Comparison of ENCODE assay signal across 15 cellular contexts in genomic region chr11:64150481-64151239, GRCh38. TPM values are rescaled to one million over a fixed set of nuclear protein-coding genes. Genes with fewer than 3 reads are reported as not detected.
A peak's percentile ranks its signal among the peaks of the same experiment; 100 is the strongest.
DNase-seq lines count a peak whose midpoint lies in the region; ATAC-seq, FAIRE-seq and TF ChIP-seq lines count a peak whose summit lies in the region.
"Had no signal": no experiment of that assay in that cellular context is flagged by ENCODE, and none has a peak within 500 bp of the region (broad histone marks: within the 10 kb centered on the region; RNA-seq: fewer than 3 reads in every experiment).

No MANE protein-coding gene starts in this region.

- no peaks in the 10 kb centered on the region for H3K79me1 ChIP-seq in mesenchymal stem cell (replicated peaks; ENCODE audit: low read length, poor library complexity, severe bottlenecking)

- H4K91ac ChIP-seq in mesenchymal stem cell (ENCODE audit: low read length) = peak overlapping the region; percentile 18

- FAIRE-seq in HTR-8/SVneo (lab: Jason Lieb, UNC) = no peak
- FAIRE-seq: GM18507 had no signal

- no peak overlapping the region for H4K8ac ChIP-seq in mesenchymal stem cell (ENCODE audit: low read length)

- H3K36me3 ChIP-seq in adrenal gland (replicated peaks in 1 of 2) (no peaks in the 10 kb centered on the region), mesenchymal stem cell (ENCODE audit: control insufficient read depth in 1 of 2, insufficient read depth in 2 of 2, low read depth in 1 of 2, low read length in 2 of 2) (peaks cover 0 to 13% of the 10 kb centered on the region in 2 experiments)
- H3K36me3 ChIP-seq: breast epithelium had no signal

- H3K9me3 ChIP-seq in adrenal gland (replicated peaks in 1 of 3) (no peaks in the 10 kb centered on the region), mesenchymal stem cell (ENCODE audit: control insufficient read depth, low read length) (no peaks in the 10 kb centered on the region)
- H3K9me3 ChIP-seq: breast epithelium had no signal

- H3K4me3 ChIP-seq in adrenal gland (no peak overlapping the region), mesenchymal stem cell (ENCODE audit: insufficient read depth in 1 of 2, low read depth in 1 of 2, low read length in 2 of 2) (no peak overlapping the region)
- H3K4me3 ChIP-seq: breast epithelium had no signal

- peaks cover 7 to 21% of the 10 kb centered on the region in 2 donors for H3K4me1 ChIP-seq in adrenal gland (replicated peaks in 1 of 2)
- H3K4me1 ChIP-seq in mesenchymal stem cell (ENCODE audit: control insufficient read depth, insufficient read depth, low read depth, low read length) = peaks cover 24% of the 10 kb centered on the region
- H3K4me1 ChIP-seq: breast epithelium had no signal

- peaks cover 7% of the 10 kb centered on the region for H3K4me1 Mint-ChIP-seq in activated T-helper 2 cell treated with anti-CD3 and anti-CD28 coated beads, Interferon-gamma antibody, Interleukin-2, Interleukin-4, amounts not matched to agents 10 μg/mL and 5 μg/mL and 100 μg/mL, durations not matched to agents 14 hours and 24 hours and 36 hours (ENCODE audit: low read depth)

- H3K9ac ChIP-seq in mesenchymal stem cell (ENCODE audit: low read length) = no peak overlapping the region

- no peak for TF ChIP-seq CTCF in adrenal gland (IDR thresholded peaks at IDR 0.05)

- DNase-seq in DMS153 (lab: John Stamatoyannopoulos, UW) (peak; percentile 80), NCI-H2029 treated with DMSO at 0.1 percent for 48 hours (lab: John Stamatoyannopoulos, UW) (peak; percentile 64), adrenal gland (peak; percentile 45 to 80 (median 75)), mesenchymal stem cell (no peak), HTR-8/SVneo (ENCODE audit: insufficient read length, low spot score) (no peak), occipital lobe (lab: John Stamatoyannopoulos, UW) (no peak)
- no peak for DNase-seq in activated T-helper 2 cell treated with anti-CD3 and anti-CD28 coated beads, Interferon-gamma antibody, Interleukin-2, Interleukin-4, amounts not matched to agents 10 μg/mL and 5 μg/mL and 100 μg/mL, durations not matched to agents 14 hours and 24 hours and 36 hours (ENCODE audit: low spot score)
- DNase-seq: activated CD4-positive, alpha-beta T cell treated with anti-CD3 and anti-CD28 coated beads for 4 hours; naive thymus-derived CD4-positive, alpha-beta T cell; SHP77 treated with DMSO at 0.1 percent for 48 hours; T-helper 2 cell had no signal

- no peak for ATAC-seq in HG02588 (IDR thresholded peaks at IDR 0.05; ENCODE audit: unreplicated experiment)
- ATAC-seq: naive thymus-derived CD4-positive, alpha-beta T cell had no signal

- H3K18ac ChIP-seq in mesenchymal stem cell (ENCODE audit: low read depth in 1 of 2, low read length in 2 of 2) = no peak overlapping the region

- H3K14ac ChIP-seq in mesenchymal stem cell (ENCODE audit: low read length in 2 of 2) = no peak overlapping the region

- H3K9me3 Mint-ChIP-seq in activated T-helper 2 cell treated with anti-CD3 and anti-CD28 coated beads, Interferon-gamma antibody, Interleukin-2, Interleukin-4, amounts not matched to agents 10 μg/mL and 5 μg/mL and 100 μg/mL, durations not matched to agents 14 hours and 24 hours and 36 hours = no peaks in the 10 kb centered on the region
- H3K9me3 Mint-ChIP-seq: activated naive CD4-positive, alpha-beta T cell treated with anti-CD3 and anti-CD28 coated beads, Interleukin-2, amount 50 U/mL, for 24 hours; naive thymus-derived CD4-positive, alpha-beta T cell had no signal

- no peak overlapping the region for H2BK5ac ChIP-seq in mesenchymal stem cell (ENCODE audit: low read depth, low read length, poor library complexity, severe bottlenecking)

- no peak overlapping the region for H2BK120ac ChIP-seq in mesenchymal stem cell (ENCODE audit: low read depth, low read length)

- peaks cover 3% of the 10 kb centered on the region for H3K27me3 Mint-ChIP-seq in activated T-helper 2 cell treated with anti-CD3 and anti-CD28 coated beads, Interferon-gamma antibody, Interleukin-2, Interleukin-4, amounts not matched to agents 10 μg/mL and 5 μg/mL and 100 μg/mL, durations not matched to agents 14 hours and 24 hours and 36 hours (ENCODE audit: low read depth)
- H3K27me3 Mint-ChIP-seq: activated naive CD4-positive, alpha-beta T cell treated with anti-CD3 and anti-CD28 coated beads, Interleukin-2, amount 50 U/mL, for 24 hours had no signal

- no peak overlapping the region for H2AFZ ChIP-seq in mesenchymal stem cell (ENCODE audit: low read depth, low read length)

- no peak overlapping the region for H3K4me2 ChIP-seq in mesenchymal stem cell (ENCODE audit: low read length, poor library complexity, severe bottlenecking)

- H3K23ac ChIP-seq in mesenchymal stem cell (ENCODE audit: low read length in 2 of 2) = no peak overlapping the region

- intact Hi-C loops in adrenal gland (cut with DNase I) = no loop called here
- intact Hi-C loops in activated T-helper 2 cell treated with anti-CD3 and anti-CD28 coated beads, Interferon-gamma antibody, Interleukin-2, Interleukin-4, amounts not matched to agents 10 μg/mL and 5 μg/mL and 100 μg/mL, durations not matched to agents 14 hours and 24 hours and 36 hours (cut with micrococcal nuclease) = no loop called here

- no peak for TF ChIP-seq POLR2A in adrenal gland (IDR thresholded peaks at IDR 0.05)

- H3K27me3 ChIP-seq in adrenal gland (no peaks in the 10 kb centered on the region), mesenchymal stem cell (ENCODE audit: control insufficient read depth in 1 of 2, insufficient read depth in 1 of 2, low read length in 2 of 2) (peaks cover 4 to 13% of the 10 kb centered on the region in 2 experiments)
- H3K27me3 ChIP-seq: breast epithelium had no signal

- H3K27ac ChIP-seq in adrenal gland (peak overlapping the region in 1 of 5 donors; percentile 13), mesenchymal stem cell (ENCODE audit: low read length, poor library complexity, severe bottlenecking) (no peak overlapping the region)

- no peak overlapping the region for H2BK15ac ChIP-seq in mesenchymal stem cell (ENCODE audit: low read depth, poor library complexity, severe bottlenecking)

- H2BK12ac ChIP-seq in mesenchymal stem cell (ENCODE audit: low read length in 2 of 2) = no peak overlapping the region

- no peak overlapping the region for H3K27ac Mint-ChIP-seq in activated T-helper 2 cell treated with anti-CD3 and anti-CD28 coated beads, Interferon-gamma antibody, Interleukin-2, Interleukin-4, amounts not matched to agents 10 μg/mL and 5 μg/mL and 100 μg/mL, durations not matched to agents 14 hours and 24 hours and 36 hours
- H3K27ac Mint-ChIP-seq: activated naive CD4-positive, alpha-beta T cell treated with anti-CD3 and anti-CD28 coated beads, Interleukin-2, amount 50 U/mL, for 24 hours had no signal

- no peaks in the 10 kb centered on the region for H3K36me3 Mint-ChIP-seq in activated T-helper 2 cell treated with anti-CD3 and anti-CD28 coated beads, Interferon-gamma antibody, Interleukin-2, Interleukin-4, amounts not matched to agents 10 μg/mL and 5 μg/mL and 100 μg/mL, durations not matched to agents 14 hours and 24 hours and 36 hours (ENCODE audit: low read depth)
- H3K36me3 Mint-ChIP-seq: activated naive CD4-positive, alpha-beta T cell treated with anti-CD3 and anti-CD28 coated beads, Interleukin-2, amount 50 U/mL, for 24 hours; naive thymus-derived CD4-positive, alpha-beta T cell had no signal

- H2AK5ac ChIP-seq in mesenchymal stem cell (ENCODE audit: low read length, severe bottlenecking) = no peak overlapping the region

- H3K4ac ChIP-seq in mesenchymal stem cell (ENCODE audit: low read depth in 1 of 2, low read length in 2 of 2) = no peak overlapping the region

- 59 to 77% (median 62%) methylated on average over 6 to 24 of the region's 24 CpGs for WGBS in adrenal gland, 4 donors
- 90% methylated on average over 24 of the region's 24 CpGs for WGBS in mesenchymal stem cell

- no peak overlapping the region for H3K4me3 Mint-ChIP-seq in activated T-helper 2 cell treated with anti-CD3 and anti-CD28 coated beads, Interferon-gamma antibody, Interleukin-2, Interleukin-4, amounts not matched to agents 10 μg/mL and 5 μg/mL and 100 μg/mL, durations not matched to agents 14 hours and 24 hours and 36 hours (ENCODE audit: low read depth)
- H3K4me3 Mint-ChIP-seq: activated naive CD4-positive, alpha-beta T cell treated with anti-CD3 and anti-CD28 coated beads, Interleukin-2, amount 50 U/mL, for 24 hours; naive thymus-derived CD4-positive, alpha-beta T cell had no signal

RNA-seq across cellular contexts. Expression of gene MACROD1, which starts 15.3 kb away (rescaled TPM):
- 10 to 100 TPM; 15.9 to 62.9 (median 26.8) TPM for total RNA-seq in adrenal gland
- 10 to 100 TPM in 2 of 3 donors, 1 to 10 TPM in 1; 5.5 to 60.7 (median 41.1) TPM for polyA plus RNA-seq in adrenal gland
- 2.9 TPM for polyA plus RNA-seq in mesenchymal stem cell (2013, experiment 1 of 2)
- polyA plus RNA-seq in mesenchymal stem cell (2013, experiment 2 of 2) = 3.0 TPM
- total RNA-seq in activated T-helper 2 cell treated with anti-CD3 and anti-CD28 coated beads, Interferon-gamma antibody, Interleukin-2, Interleukin-4, amounts not matched to agents 10 μg/mL and 5 μg/mL and 100 μg/mL, durations not matched to agents 14 hours and 24 hours and 36 hours = 23.4 and 26.7 TPM in 2 replicates
- total RNA-seq in occipital lobe = 16.2 TPM

RNA-seq across cellular contexts. Expression of gene STIP1, which starts 35.3 kb away (rescaled TPM):
- 100 to 1,000 TPM; 126 to 404 (median 183) TPM for total RNA-seq in adrenal gland
- 100 to 1,000 TPM in 1 of 3 donors, 10 to 100 TPM in 2; 82.1 to 523 (median 91.4) TPM for polyA plus RNA-seq in adrenal gland
- polyA plus RNA-seq in mesenchymal stem cell (2013, experiment 1 of 2) = 111 TPM
- polyA plus RNA-seq in mesenchymal stem cell (2013, experiment 2 of 2) = 110 TPM
- 480 and 484 TPM in 2 replicates for total RNA-seq in activated T-helper 2 cell treated with anti-CD3 and anti-CD28 coated beads, Interferon-gamma antibody, Interleukin-2, Interleukin-4, amounts not matched to agents 10 μg/mL and 5 μg/mL and 100 μg/mL, durations not matched to agents 14 hours and 24 hours and 36 hours
- total RNA-seq in occipital lobe = 69.4 TPM

RNA-seq across cellular contexts. Expression of gene FERMT3, which starts 55.9 kb away (rescaled TPM):
- 10 to 100 TPM; 16.3 to 77.0 (median 33.7) TPM for total RNA-seq in adrenal gland
- 10 to 100 TPM in 2 of 3 donors, 1 to 10 TPM in 1; 5.5 to 57.8 (median 49.0) TPM for polyA plus RNA-seq in adrenal gland
- polyA plus RNA-seq in mesenchymal stem cell (2013, experiment 1 of 2) = 0.79 TPM
- 0.73 TPM for polyA plus RNA-seq in mesenchymal stem cell (2013, experiment 2 of 2)
- total RNA-seq in activated T-helper 2 cell treated with anti-CD3 and anti-CD28 coated beads, Interferon-gamma antibody, Interleukin-2, Interleukin-4, amounts not matched to agents 10 μg/mL and 5 μg/mL and 100 μg/mL, durations not matched to agents 14 hours and 24 hours and 36 hours = 197 and 202 TPM in 2 replicates
- total RNA-seq in occipital lobe = 1.6 TPM

Comparison
In these comparisons a context has a peak if more than half of its experiments do, and no peak if none do; other contexts are left out.
1. DNase-seq: peak in DMS153 (single experiment), NCI-H2029 treated with DMSO at 0.1 percent for 48 hours (single experiment) and adrenal gland (7 of 7); none in mesenchymal stem cell (single experiment), activated T-helper 2 cell treated with anti-CD3 and anti-CD28 coated beads, Interferon-gamma antibody, Interleukin-2, Interleukin-4, amounts not matched to agents 10 μg/mL and 5 μg/mL and 100 μg/mL, durations not matched to agents 14 hours and 24 hours and 36 hours (single experiment), HTR-8/SVneo (single experiment) and occipital lobe (single experiment).